Comparison of ENCODE assay signal across 8 cellular contexts in genomic region chr14:24035791-24036179, GRCh38. TPM values are rescaled to one million over a fixed set of nuclear protein-coding genes. Genes with fewer than 3 reads are reported as not detected.
DNase-seq lines count a peak whose midpoint lies in the region; ATAC-seq, FAIRE-seq and TF ChIP-seq lines count a peak whose summit lies in the region.
"Not testable (repeated sequence)": the region's sequence is repeated elsewhere in the genome, so short reads cannot be mapped to it uniquely, and the experiment has no call there.

No MANE protein-coding gene starts in this region.

- H3K36me3 ChIP-seq in NT2/D1 (ENCODE audit: insufficient read depth, insufficient read length, low read length); kidney epithelial cell (ENCODE audit: control insufficient read depth, insufficient read depth, low read length); pancreas; upper lobe of right lung: not testable (repeated sequence)

- H3K27me3 Mint-ChIP-seq in activated T-cell treated with anti-CD3 and anti-CD28 coated beads, Interleukin-2, amount 50 U/mL, for 24 hours; effector memory CD8-positive, alpha-beta T cell: not testable (repeated sequence)

- not testable (repeated sequence) for TF ChIP-seq CTCF in GM12875 (IDR thresholded peaks at IDR 0.05; ENCODE audit: borderline replicate concordance, insufficient read depth, low read depth, low read length); kidney epithelial cell (IDR thresholded peaks at IDR 0.05; ENCODE audit: insufficient read depth, low read length, poor library complexity, severe bottlenecking); pancreas (IDR thresholded peaks at IDR 0.05); upper lobe of right lung (IDR thresholded peaks at IDR 0.05)

- H3K4me1 Mint-ChIP-seq in activated T-cell treated with anti-CD3 and anti-CD28 coated beads, Interleukin-2, amount 50 U/mL, for 24 hours (ENCODE audit: low read depth): peaks cover 13% of the 10 kb centered on the region
- H3K4me1 Mint-ChIP-seq in effector memory CD8-positive, alpha-beta T cell (ENCODE audit: low read depth in 2 of 2): peaks cover 9 to 14% of the 10 kb centered on the region in 2 donors

- not testable (repeated sequence) for H3K36me3 Mint-ChIP-seq in activated T-cell treated with anti-CD3 and anti-CD28 coated beads, Interleukin-2, amount 50 U/mL, for 24 hours (ENCODE audit: low read depth)
- H3K36me3 Mint-ChIP-seq in effector memory CD8-positive, alpha-beta T cell (ENCODE audit: insufficient read depth): peaks cover 11% of the 10 kb centered on the region

- peaks cover 13% of the 10 kb centered on the region; the same call in 1 of the 2 replicates for H3K9me3 ChIP-seq in NT2/D1 (ENCODE audit: insufficient read depth, low read length)
- not testable (repeated sequence) for H3K9me3 ChIP-seq in pancreas, upper lobe of right lung

- intact Hi-C loops in pancreas (cut with DNase I); upper lobe of right lung (cut with DNase I): not testable (repeated sequence)

- not testable (repeated sequence) for H3K27me3 ChIP-seq in NT2/D1 (ENCODE audit: insufficient read depth, insufficient read length); kidney epithelial cell (ENCODE audit: control insufficient read depth, insufficient read depth, low read length); pancreas; upper lobe of right lung

- ATAC-seq in HG02885 (IDR thresholded peaks at IDR 0.05; ENCODE audit: poor library complexity, unreplicated experiment) (peak; percentile 22), pancreas (peak; percentile 39 to 59 (median 46)), upper lobe of right lung (peak; percentile 34)
- not testable (repeated sequence) for ATAC-seq in effector memory CD8-positive, alpha-beta T cell (replicated peaks)

- H3K27ac ChIP-seq in pancreas (peak overlapping the region; percentile 70 to 97 (median 93)), upper lobe of right lung (peak overlapping the region; percentile 84)

- H3K27ac Mint-ChIP-seq in activated T-cell treated with anti-CD3 and anti-CD28 coated beads, Interleukin-2, amount 50 U/mL, for 24 hours: peak overlapping the region; percentile 52
- H3K27ac Mint-ChIP-seq in effector memory CD8-positive, alpha-beta T cell: peak overlapping the region; percentile 74 to 89

- DNase-seq in NT2/D1 (ENCODE audit: low read depth, low spot score); activated T-cell treated with anti-CD3 and anti-CD28 coated beads, Interleukin-2, amount 50 U/mL, for 24 hours; effector memory CD8-positive, alpha-beta T cell; kidney epithelial cell (ENCODE audit: low read depth); upper lobe of right lung: not testable (repeated sequence)
- DNase-seq in pancreas: peak in 1 of 6 donors; percentile 40

- not testable (repeated sequence) for H3K4me1 ChIP-seq in NT2/D1 (ENCODE audit: insufficient read depth, insufficient read length); pancreas
- peaks cover 12% of the 10 kb centered on the region for H3K4me1 ChIP-seq in upper lobe of right lung

- H3K9ac ChIP-seq in NT2/D1 (ENCODE audit: insufficient read length, low read depth): not testable (repeated sequence)

- FAIRE-seq in pancreas (lab: Jason Lieb, UNC): not testable (repeated sequence)

- WGBS in pancreas, 2 donors: 9 to 36% methylated on average over 2 to 3 of the region's 3 CpGs

- peak overlapping the region; percentile 86 for H3K4me3 Mint-ChIP-seq in activated T-cell treated with anti-CD3 and anti-CD28 coated beads, Interleukin-2, amount 50 U/mL, for 24 hours
- peak overlapping the region; percentile 93 to 95 for H3K4me3 Mint-ChIP-seq in effector memory CD8-positive, alpha-beta T cell

- H3K4me3 ChIP-seq in GM12875 (ENCODE audit: low read depth, low read length) (peak overlapping the region; percentile 55), NT2/D1 (ENCODE audit: insufficient read length, low read depth) (peak overlapping the region; percentile 61), kidney epithelial cell (ENCODE audit: low read depth, low read length) (peak overlapping the region; percentile 45), pancreas (peak overlapping the region in 3 of 4 donors; percentile 12 to 65 (median 64)), upper lobe of right lung (peak overlapping the region; percentile 51)

- peaks cover 14% of the 10 kb centered on the region for H3K9me3 Mint-ChIP-seq in activated T-cell treated with anti-CD3 and anti-CD28 coated beads, Interleukin-2, amount 50 U/mL, for 24 hours
- not testable (repeated sequence) for H3K9me3 Mint-ChIP-seq in effector memory CD8-positive, alpha-beta T cell

RNA-seq across cellular contexts. Expression of gene CARMIL3, which starts 16.0 kb away (rescaled TPM):
- total RNA-seq in kidney epithelial cell (1.5 and 2.3 TPM in 2 replicates), pancreas (under 1 TPM; 0.31 to 1.00 (median 0.71) TPM), upper lobe of right lung (0.96 TPM)
- polyA plus RNA-seq in pancreas: 1 to 10 TPM; 2.7 to 4.0 TPM

RNA-seq across cellular contexts. Expression of gene CPNE6, which starts 35.6 kb away (rescaled TPM):
- total RNA-seq in kidney epithelial cell (not detected in 2 replicates), pancreas (not detected), upper lobe of right lung (not detected)
- under 1 TPM in 1 of 2 donors, not detected in 1; 0.07 TPM for polyA plus RNA-seq in pancreas

RNA-seq across cellular contexts. Expression of gene DHRS4L2, which starts 47.1 kb away (rescaled TPM):
- total RNA-seq in kidney epithelial cell (6.4 and 16.7 TPM in 2 replicates), pancreas (10 to 100 TPM; 10.3 to 16.2 (median 11.5) TPM), upper lobe of right lung (16.3 TPM)
- polyA plus RNA-seq in pancreas: 10 to 100 TPM; 20.2 to 35.0 TPM

RNA-seq across cellular contexts. Expression of gene PCK2, which starts 58.3 kb away (rescaled TPM):
- total RNA-seq in kidney epithelial cell: 127 and 142 TPM in 2 replicates
- 100 to 1,000 TPM in 1 of 6 donors, 10 to 100 TPM in 5; 18.6 to 146 (median 23.1) TPM for total RNA-seq in pancreas
- 10 to 100 TPM; 12.8 to 20.3 TPM for polyA plus RNA-seq in pancreas
- total RNA-seq in upper lobe of right lung: 39.9 TPM
